In genomic region chr17:81221842-81222619, GRCh38 we compare ENCODE assay signal across 8 cellular contexts. TPM values are rescaled to one million over a fixed set of nuclear protein-coding genes. Genes with fewer than 3 reads are reported as not detected.
A peak's percentile ranks its signal among the peaks of the same experiment; 100 is the strongest.
DNase-seq lines count a peak whose midpoint lies in the region; ATAC-seq and TF ChIP-seq lines count a peak whose summit lies in the region.

No MANE protein-coding gene starts in this region.

- H3K27me3 ChIP-seq in iPS-15b (ENCODE audit: control insufficient read depth, insufficient read depth, low read length) = peaks cover 6% of the 10 kb centered on the region

- no peaks in the 10 kb centered on the region for H3K36me3 Mint-ChIP-seq in activated CD8-positive, alpha-beta T cell treated with anti-CD3 and anti-CD28 coated beads for 36 hours (ENCODE audit: low read depth)
- peaks cover 8 to 13% of the 10 kb centered on the region in 2 donors for H3K36me3 Mint-ChIP-seq in stimulated activated naive B cell treated with anti-CD40 and anti-IgM and Interleukin-4, amounts not matched to agents 10 μg/mL and 1 μg/mL and 100 μg/mL, for 72 hours

- intact Hi-C loops in activated CD8-positive, alpha-beta T cell treated with anti-CD3 and anti-CD28 coated beads for 36 hours (cut with micrococcal nuclease) = no loop called here

- no peak for TF ChIP-seq CTCF in activated CD8-positive, alpha-beta T cell treated with anti-CD3 and anti-CD28 coated beads for 36 hours (IDR thresholded peaks at IDR 0.05)

- DNase-seq in NCI-H1417 (lab: John Stamatoyannopoulos, UW) = peak in 2 of 3 experiments; percentile 40 to 46
- no peak for DNase-seq in NCI-H1417 treated with DMSO at 0.1 percent for 48 hours (lab: John Stamatoyannopoulos, UW)
- no peak for DNase-seq in activated CD8-positive, alpha-beta T cell treated with anti-CD3 and anti-CD28 coated beads for 36 hours
- no peak for DNase-seq in stimulated activated naive B cell treated with anti-CD40 and anti-IgM and Interleukin-4, amounts not matched to agents 10 μg/mL and 1 μg/mL and 100 μg/mL, for 72 hours
- no peak for DNase-seq in RPMI8226
- DNase-seq in NCI-H2081 treated with DMSO at 0.1 percent for 48 hours (lab: John Stamatoyannopoulos, UW) = no peak
- DNase-seq in NCI-H345 (lab: John Stamatoyannopoulos, UW) = no peak

- no peaks in the 10 kb centered on the region for H3K9me3 Mint-ChIP-seq in activated CD8-positive, alpha-beta T cell treated with anti-CD3 and anti-CD28 coated beads for 36 hours
- H3K9me3 Mint-ChIP-seq in stimulated activated naive B cell treated with anti-CD40 and anti-IgM and Interleukin-4, amounts not matched to agents 10 μg/mL and 1 μg/mL and 100 μg/mL, for 72 hours = no peaks in the 10 kb centered on the region

- peak overlapping the region; percentile 69 for H3K4me3 Mint-ChIP-seq in activated CD8-positive, alpha-beta T cell treated with anti-CD3 and anti-CD28 coated beads for 36 hours
- peak overlapping the region; percentile 64 to 88 for H3K4me3 Mint-ChIP-seq in stimulated activated naive B cell treated with anti-CD40 and anti-IgM and Interleukin-4, amounts not matched to agents 10 μg/mL and 1 μg/mL and 100 μg/mL, for 72 hours

- H3K27me3 Mint-ChIP-seq in activated CD8-positive, alpha-beta T cell treated with anti-CD3 and anti-CD28 coated beads for 36 hours = no peaks in the 10 kb centered on the region
- no peaks in the 10 kb centered on the region for H3K27me3 Mint-ChIP-seq in stimulated activated naive B cell treated with anti-CD40 and anti-IgM and Interleukin-4, amounts not matched to agents 10 μg/mL and 1 μg/mL and 100 μg/mL, for 72 hours

- H3K4me3 ChIP-seq in iPS-15b (ENCODE audit: low read depth, low read length) = peak overlapping the region; percentile 71

- H3K9ac ChIP-seq in iPS-15b (ENCODE audit: low read depth, low read length) = no peak overlapping the region

- CTCF ChIA-PET in activated CD8-positive, alpha-beta T cell treated with anti-CD3 and anti-CD28 coated beads for 36 hours (lab: Charles Lee) = interaction anchor here (1.3 kb wide), 1 partner anchor 12 kb away, joined by 4 read pairs; no protein-coding TSS in a partner anchor

- H3K36me3 ChIP-seq in iPS-15b (ENCODE audit: control insufficient read depth, insufficient read depth, low read length) = peaks cover 8% of the 10 kb centered on the region

- peaks cover 6% of the 10 kb centered on the region for H3K4me1 ChIP-seq in iPS-15b (ENCODE audit: control insufficient read depth, insufficient read depth, low read length)

- no peaks in the 10 kb centered on the region for H3K9me3 ChIP-seq in iPS-15b (ENCODE audit: control insufficient read depth, insufficient read depth, low read length)

- POLR2A ChIA-PET in activated CD8-positive, alpha-beta T cell treated with anti-CD3 and anti-CD28 coated beads for 36 hours (lab: Charles Lee) = interaction anchor here (1.3 to 1.7 kb wide), 2 partner anchors 10 to 17 kb away, joined by 3 to 9 read pairs; partner anchors contain the start of genes NDUFAF8 and TEPSIN

- H3K27ac Mint-ChIP-seq in activated CD8-positive, alpha-beta T cell treated with anti-CD3 and anti-CD28 coated beads for 36 hours = no peak overlapping the region
- peak overlapping the region; percentile 25 for H3K27ac Mint-ChIP-seq in stimulated activated naive B cell treated with anti-CD40 and anti-IgM and Interleukin-4, amounts not matched to agents 10 μg/mL and 1 μg/mL and 100 μg/mL, for 72 hours

- peaks cover 12% of the 10 kb centered on the region for H3K4me1 Mint-ChIP-seq in activated CD8-positive, alpha-beta T cell treated with anti-CD3 and anti-CD28 coated beads for 36 hours (ENCODE audit: low read depth)
- H3K4me1 Mint-ChIP-seq in stimulated activated naive B cell treated with anti-CD40 and anti-IgM and Interleukin-4, amounts not matched to agents 10 μg/mL and 1 μg/mL and 100 μg/mL, for 72 hours = peaks cover 13 to 23% of the 10 kb centered on the region in 2 donors

- no peak for ATAC-seq in activated CD8-positive, alpha-beta T cell treated with anti-CD3 and anti-CD28 coated beads for 36 hours
- no peak for ATAC-seq in stimulated activated naive B cell treated with anti-CD40 and anti-IgM and Interleukin-4, amounts not matched to agents 10 μg/mL and 1 μg/mL and 100 μg/mL, for 72 hours (replicated peaks)

RNA-seq across cellular contexts. Expression of gene CEP131, which starts 0.7 kb away (rescaled TPM):
- total RNA-seq in activated CD8-positive, alpha-beta T cell treated with anti-CD3 and anti-CD28 coated beads for 36 hours = 10 to 100 TPM in 1 of 2 experiments, 1 to 10 TPM in 1; 7.9 to 10.9 TPM

RNA-seq across cellular contexts. Expression of gene TEPSIN, which starts 16.8 kb away (rescaled TPM):
- 10 to 100 TPM; 28.2 to 32.2 TPM for total RNA-seq in activated CD8-positive, alpha-beta T cell treated with anti-CD3 and anti-CD28 coated beads for 36 hours

RNA-seq across cellular contexts. Expression of gene NDUFAF8, which starts 17.1 kb away (rescaled TPM):
- total RNA-seq in activated CD8-positive, alpha-beta T cell treated with anti-CD3 and anti-CD28 coated beads for 36 hours = 10 to 100 TPM; 72.3 to 75.4 TPM

RNA-seq across cellular contexts. Expression of gene AATK, which starts 56.0 kb away (rescaled TPM):
- total RNA-seq in activated CD8-positive, alpha-beta T cell treated with anti-CD3 and anti-CD28 coated beads for 36 hours = under 1 TPM; 0.63 to 0.98 TPM

RNA-seq across cellular contexts. Expression of gene PVALEF, which starts 56.7 kb away (rescaled TPM):
- total RNA-seq in activated CD8-positive, alpha-beta T cell treated with anti-CD3 and anti-CD28 coated beads for 36 hours = not detected

Comparison
In these comparisons a context has a peak if more than half of its experiments do, and no peak if none do; other contexts are left out.
1. DNase-seq: peak in NCI-H1417 (2 of 3); none in NCI-H1417 treated with DMSO at 0.1 percent for 48 hours (single experiment), activated CD8-positive, alpha-beta T cell treated with anti-CD3 and anti-CD28 coated beads for 36 hours (single experiment), stimulated activated naive B cell treated with anti-CD40 and anti-IgM and Interleukin-4, amounts not matched to agents 10 μg/mL and 1 μg/mL and 100 μg/mL, for 72 hours (single experiment), RPMI8226 (single experiment), NCI-H2081 treated with DMSO at 0.1 percent for 48 hours (single experiment) and NCI-H345 (single experiment).